Comparison of ENCODE assay signal across 8 cellular contexts in genomic region chr7:66628361-66629221, GRCh38. TPM values are rescaled to one million over a fixed set of nuclear protein-coding genes. Genes with fewer than 3 reads are reported as not detected.
DNase-seq lines count a peak whose midpoint lies in the region; ATAC-seq and TF ChIP-seq lines count a peak whose summit lies in the region.

KCTD7 (plus strand) TSS chr7:66628881; CDS start chr7:66629065, 184 bp downstream.

- TF ChIP-seq CTCF in GM13977 (IDR thresholded peaks at IDR 0.05; ENCODE audit: extremely low read depth, insufficient read depth, missing control alignments) (no peak), adrenal gland (IDR thresholded peaks at IDR 0.05) (no peak), heart left ventricle (IDR thresholded peaks at IDR 0.05) (peak in 1 of 12 donors; percentile 16), type B pancreatic cell (conservative IDR thresholded peaks at IDR 0.05) (no peak)

- H3K36me3 ChIP-seq in adrenal gland (replicated peaks in 1 of 2) (peaks cover 0 to 4% of the 10 kb centered on the region in 2 donors), heart left ventricle (peaks cover 0 to 8% (median 5%) of the 10 kb centered on the region in 9 donors)

- H3K27me3 Mint-ChIP-seq in T-cell (no peaks in the 10 kb centered on the region), type B pancreatic cell (no peaks in the 10 kb centered on the region)

- intact Hi-C loops in adrenal gland (cut with DNase I) = no loop called here
- intact Hi-C loops in heart left ventricle (cut with DNase I) = loop anchor here in 5 of 10 donors (1.0 to 5.0 kb wide), 6 partner anchors 26 to 71 kb away; no protein-coding TSS in a partner anchor
- intact Hi-C loops in posterior cingulate gyrus (cut with DNase I) = loop anchor here (5.0 kb wide), 1 partner anchor 71 kb away; no protein-coding TSS in a partner anchor

- CTCF ChIA-PET in T-cell (lab: Charles Lee) = interaction anchor here in 1 of 2 donors (0.6 to 1.5 kb wide), 2 partner anchors 25 to 143 kb away, joined by 3 read pairs; no protein-coding TSS in a partner anchor

- H3K27me3 ChIP-seq in adrenal gland (no peaks in the 10 kb centered on the region), heart left ventricle (no peaks in the 10 kb centered on the region)

- in situ Hi-C loops in GM13977 (cut with MboI; ENCODE audit: low pct_unique_long_range_greater_than_20kb, low sequenced_read_pairs, unreplicated experiment) = no loop called here

- peak within 1 kb of the TSS; percentile 89 to 91 for H3K27ac Mint-ChIP-seq in T-cell
- H3K27ac Mint-ChIP-seq in type B pancreatic cell = peak within 1 kb of the TSS; percentile 85

- ATAC-seq in HG02870 (IDR thresholded peaks at IDR 0.05; ENCODE audit: unreplicated experiment) (peak; percentile 91), T-cell (replicated peaks in 1 of 4) (peak; percentile 92 to 95 (median 93)), heart left ventricle (peak; percentile 94 to 97 (median 96))

- H3K4me1 Mint-ChIP-seq in T-cell = peaks cover 43 to 48% (median 47%) of the 10 kb centered on the region in 3 donors
- peaks cover 14% of the 10 kb centered on the region for H3K4me1 Mint-ChIP-seq in type B pancreatic cell (ENCODE audit: unreplicated experiment)

- POLR2A ChIA-PET in T-cell (lab: Charles Lee) = interaction anchor here (0.6 to 2.5 kb wide), 12 partner anchors 14 to 877 kb away, joined by 3 to 14 read pairs (median 4); no protein-coding TSS in a partner anchor

- peak within 1 kb of the TSS; percentile 75 to 89 (median 88) for H3K4me3 Mint-ChIP-seq in T-cell
- H3K4me3 Mint-ChIP-seq in type B pancreatic cell = peak within 1 kb of the TSS; percentile 90

- H3K27ac ChIP-seq in adrenal gland (peak within 1 kb of the TSS; percentile 79 to 99 (median 95)), heart left ventricle (peak within 1 kb of the TSS; percentile 89 to 100 (median 94))

- peak; percentile 100 for DNase-seq in GM13977 (ENCODE audit: low spot score)
- DNase-seq in NCI-H146 (lab: John Stamatoyannopoulos, UW) = peak; percentile 98
- peak; percentile 80 to 97 (median 94) for DNase-seq in T-cell
- DNase-seq in adrenal gland = peak; percentile 98 to 99 (median 99)
- peak; percentile 99 to 100 (median 99) for DNase-seq in heart left ventricle
- DNase-seq in posterior cingulate gyrus = peak; percentile 96 to 100 (median 99)
- peak; percentile 98 for DNase-seq in type B pancreatic cell (ENCODE audit: extremely low spot score, unreplicated experiment)

- H3K9me3 ChIP-seq in adrenal gland (replicated peaks in 1 of 3) = no peaks in the 10 kb centered on the region
- H3K9me3 ChIP-seq in heart left ventricle = no peaks in the 10 kb centered on the region

- peaks cover 8% of the 10 kb centered on the region for H3K36me3 Mint-ChIP-seq in T-cell
- peaks cover 6% of the 10 kb centered on the region for H3K36me3 Mint-ChIP-seq in type B pancreatic cell

- 0% methylated on average over 74 to 92 of the region's 93 CpGs; no CpG with 5 or more reads in 2 of the 4 donors for WGBS in adrenal gland, 4 donors
- WGBS in heart left ventricle, 4 donors = 0 to 1% (median 0%) methylated on average over 8 to 93 of the region's 93 CpGs

- peaks cover 4 to 28% of the 10 kb centered on the region in 2 donors for H3K4me1 ChIP-seq in adrenal gland (replicated peaks in 1 of 2)
- H3K4me1 ChIP-seq in heart left ventricle = peaks cover 0 to 43% (median 16%) of the 10 kb centered on the region in 12 donors

- TF ChIP-seq POLR2A in adrenal gland (IDR thresholded peaks at IDR 0.05) (peak; percentile 96 to 98), heart left ventricle (IDR thresholded peaks at IDR 0.05) (peak; percentile 91 to 98)

- H3K4me3 ChIP-seq in adrenal gland (peak within 1 kb of the TSS in 3 of 4 donors; percentile 76 to 88 (median 79)), heart left ventricle (peak within 1 kb of the TSS; percentile 59 to 99 (median 73))

- H3K9me3 Mint-ChIP-seq in T-cell (no peaks in the 10 kb centered on the region), type B pancreatic cell (no peaks in the 10 kb centered on the region)

RNA-seq across cellular contexts. Expression of gene KCTD7, which starts in this region (rescaled TPM):
- 10 to 100 TPM; 23.1 to 44.3 (median 39.3) TPM for total RNA-seq in T-cell
- total RNA-seq in adrenal gland = 10 to 100 TPM; 10.2 to 25.0 (median 16.5) TPM
- 10 to 100 TPM in 1 of 3 donors, 1 to 10 TPM in 2; 4.9 to 17.9 (median 6.0) TPM for polyA plus RNA-seq in adrenal gland
- total RNA-seq in heart left ventricle = 10 to 100 TPM in 5 of 9 donors, 1 to 10 TPM in 4; 4.1 to 13.9 (median 11.0) TPM
- 10 to 100 TPM in 1 of 2 donors, 1 to 10 TPM in 1; 5.8 to 12.6 TPM for polyA plus RNA-seq in heart left ventricle
- 6.7 and 13.7 TPM in 2 replicates for total RNA-seq in type B pancreatic cell (ENCODE audit: low replicate concordance)

Comparison
In these comparisons a context has a peak if more than half of its experiments do, and no peak if none do; other contexts are left out.
1. Peak in every context shown above with its lines: DNase-seq, ATAC-seq, H3K4me3 ChIP-seq and H3K27ac ChIP-seq.